14 cellular contexts compared by ENCODE assay signal in genomic region chr2:75799859-75800258, GRCh38.
DNase-seq lines count a peak whose midpoint lies in the region; ATAC-seq and TF ChIP-seq lines count a peak whose summit lies in the region.
"Had no signal": no experiment of that assay in that cellular context is flagged by ENCODE, and none has a peak within 500 bp of the region (broad histone marks: within the 10 kb centered on the region; RNA-seq: fewer than 3 reads in every experiment).

No MANE protein-coding gene starts in this region.

- no peak for DNase-seq in activated CD4-positive, CD25-positive, alpha-beta regulatory T cell treated with anti-CD3 and anti-CD28 coated beads, Interleukin-2, amount 50 U/mL, for 72 hours
- DNase-seq in NCI-H128 (lab: John Stamatoyannopoulos, UW; ENCODE audit: unreplicated experiment): no peak
- DNase-seq in NCI-H524 treated with DMSO at 0.1 percent for 48 hours (lab: John Stamatoyannopoulos, UW): no peak
- DNase-seq in endothelial cell (ENCODE audit: low spot score): no peak
- DNase-seq: activated naive CD8-positive, alpha-beta T cell treated with anti-CD3 and anti-CD28 coated beads for 36 hours; DMS153; NCI-H1417 treated with DMSO at 0.1 percent for 48 hours; NCI-H526; occipital lobe had no signal

- peaks cover 4% of the 10 kb centered on the region for H3K27me3 Mint-ChIP-seq in endothelial cell (ENCODE audit: unreplicated experiment)

- H3K4me3 Mint-ChIP-seq in endothelial cell (ENCODE audit: unreplicated experiment): no peak overlapping the region
- H3K4me3 Mint-ChIP-seq: activated naive CD8-positive, alpha-beta T cell treated with anti-CD3 and anti-CD28 coated beads for 36 hours had no signal

- ATAC-seq in GM18502 (IDR thresholded peaks at IDR 0.05; ENCODE audit: poor library complexity, unreplicated experiment): peak; percentile 51
- ATAC-seq in GM19455 (IDR thresholded peaks at IDR 0.05; ENCODE audit: unreplicated experiment): peak; percentile 37
- peak; percentile 53 for ATAC-seq in HG02763 (IDR thresholded peaks at IDR 0.05; ENCODE audit: unreplicated experiment)
- peak; percentile 43 for ATAC-seq in HG03460 (IDR thresholded peaks at IDR 0.05; ENCODE audit: unreplicated experiment)
- ATAC-seq: esophagus mucosa had no signal

- no peak overlapping the region for H3K27ac Mint-ChIP-seq in endothelial cell (ENCODE audit: unreplicated experiment)
- H3K27ac Mint-ChIP-seq: activated naive CD8-positive, alpha-beta T cell treated with anti-CD3 and anti-CD28 coated beads for 36 hours had no signal

- H3K36me3 Mint-ChIP-seq in endothelial cell (ENCODE audit: low read depth, unreplicated experiment): no peaks in the 10 kb centered on the region
- H3K36me3 Mint-ChIP-seq: activated naive CD8-positive, alpha-beta T cell treated with anti-CD3 and anti-CD28 coated beads for 36 hours had no signal

- no peaks in the 10 kb centered on the region for H3K9me3 Mint-ChIP-seq in endothelial cell (ENCODE audit: unreplicated experiment)
- H3K9me3 Mint-ChIP-seq: activated naive CD8-positive, alpha-beta T cell treated with anti-CD3 and anti-CD28 coated beads for 36 hours had no signal

- no peaks in the 10 kb centered on the region for H3K4me1 Mint-ChIP-seq in endothelial cell (ENCODE audit: unreplicated experiment)
- H3K4me1 Mint-ChIP-seq: activated naive CD8-positive, alpha-beta T cell treated with anti-CD3 and anti-CD28 coated beads for 36 hours had no signal

- no peak for TF ChIP-seq CTCF in endothelial cell (IDR thresholded peaks at IDR 0.05; ENCODE audit: unreplicated experiment)
